Comparison of ENCODE assay signal across 8 cellular contexts in the genomic region with DNA sequence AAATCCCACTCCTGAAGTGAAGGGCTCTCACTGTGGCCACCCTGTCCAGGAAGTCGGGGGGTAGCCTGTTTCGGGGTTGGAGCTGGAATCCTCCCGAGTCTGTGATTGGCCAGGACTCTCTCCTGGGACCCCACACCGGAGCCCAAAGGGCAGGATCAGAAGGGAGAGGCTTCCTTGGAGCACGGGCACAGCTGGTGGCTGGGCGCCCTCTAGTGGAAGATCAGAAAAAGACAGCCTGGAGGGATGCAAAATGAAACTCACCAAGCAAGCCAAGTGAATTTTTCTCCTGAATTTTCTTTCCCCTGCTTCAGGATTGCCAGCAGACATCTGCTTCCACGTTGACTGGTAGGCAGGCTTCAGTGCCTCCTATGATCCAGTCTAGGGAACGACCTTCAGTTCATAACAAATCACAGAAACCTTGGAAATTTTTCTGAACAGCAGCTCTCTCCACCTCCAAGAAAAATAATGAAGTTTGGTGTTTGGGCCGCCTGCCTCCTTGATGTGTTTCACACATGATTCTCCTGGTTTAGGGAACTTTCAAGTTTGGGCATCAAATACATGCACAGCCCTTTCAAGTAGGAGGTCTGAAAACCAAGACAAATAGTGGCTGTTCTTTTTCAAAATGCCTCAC.
DNase-seq lines count a peak whose midpoint lies in the region; ATAC-seq, FAIRE-seq and TF ChIP-seq lines count a peak whose summit lies in the region.

No MANE protein-coding gene starts in this region.

- H3K79me2 ChIP-seq in HepG2 (ENCODE audit: insufficient read depth, low read length), result no peaks in the 10 kb centered on the region

- no peak overlapping the region for H3K27ac ChIP-seq in HepG2 (ENCODE audit: extremely low read length, insufficient read depth, low read length)

- FAIRE-seq in HepG2 (lab: Jason Lieb, UNC), result peak; percentile 54

- H3K9ac ChIP-seq in HepG2 (ENCODE audit: insufficient read depth, low read depth, low read length), result no peak overlapping the region

- CTCF ChIA-PET in HepG2 (lab: Yijun Ruan, JAX; ENCODE audit: low intra/inter-chr PET ratio, low total read pairs), result no interaction called here

- no peak overlapping the region for H3K4me3 Mint-ChIP-seq in chondrocyte (ENCODE audit: unreplicated experiment)

- H3K27ac Mint-ChIP-seq in chondrocyte (ENCODE audit: unreplicated experiment), result no peak overlapping the region

- no peak for TF ChIP-seq EP300 in HepG2 (IDR thresholded peaks at IDR 0.05; ENCODE audit: low read depth in 2 of 2, low read length in 2 of 2)
- TF ChIP-seq EP300 in HepG2 (CRISPR knock-in tag; IDR thresholded peaks at IDR 0.05; ENCODE audit: borderline replicate concordance), result no peak

- H3K4me2 ChIP-seq in HepG2 (ENCODE audit: low read depth, low read length), result peak overlapping the region; percentile 53

- POLR2A ChIA-PET in HepG2 (lab: Yijun Ruan, JAX), result no interaction called here

- H3K36me3 Mint-ChIP-seq in chondrocyte (ENCODE audit: low read depth), result no peaks in the 10 kb centered on the region

- peak; percentile 59 for TF ChIP-seq RAD21 in HepG2 (CRISPR knock-in tag; IDR thresholded peaks at IDR 0.05)

- no peak for ATAC-seq in activated CD4-positive, CD25-positive, alpha-beta regulatory T cell treated with anti-CD3 and anti-CD28 coated beads, Interleukin-2, amount 50 U/mL, for 24 hours
- peak; percentile 80 for ATAC-seq in HepG2
- ATAC-seq in GM18873 (IDR thresholded peaks at IDR 0.05; ENCODE audit: low FRiP score, unreplicated experiment), result no peak

- DNase-seq in activated CD4-positive, CD25-positive, alpha-beta regulatory T cell (lab: John Stamatoyannopoulos, UW), result peak; percentile 19 to 35 (median 21)
- DNase-seq in NCI-H2171 (lab: John Stamatoyannopoulos, UW) (peak; percentile 68), chondrocyte (ENCODE audit: low spot score) (no peak), HepG2 (ENCODE audit: low spot score) (peak; percentile 35)
- peak; percentile 63 for DNase-seq in activated CD4-positive, CD25-positive, alpha-beta regulatory T cell treated with anti-CD3 and anti-CD28 coated beads, Interleukin-2, amount 50 U/mL, for 72 hours
- DNase-seq in stimulated activated CD4-positive, alpha-beta T cell treated with anti-CD3 and anti-CD28 coated beads, Interleukin-4, amount 100 ng/mL, for 48 hours (ENCODE audit: low read depth in 2 of 2), result peak; percentile 28 to 50

- TF ChIP-seq POLR2A in HepG2 (IDR thresholded peaks at IDR 0.05; ENCODE audit: insufficient read depth in 1 of 2, low read depth in 2 of 2, low read length in 2 of 2), result no peak

- no peaks in the 10 kb centered on the region for H3K9me3 Mint-ChIP-seq in chondrocyte (ENCODE audit: low read depth)

- no TSS peak for BruUV-seq in HepG2 (replicated peaks; lab: Mats Ljungman, UMichigan)

- H2AFZ ChIP-seq in HepG2 (ENCODE audit: low read length), result no peak overlapping the region

- intact Hi-C loops in HepG2 (cut with micrococcal nuclease; ENCODE audit: unreplicated experiment), result no loop called here

- no peaks in the 10 kb centered on the region for H3K9me3 ChIP-seq in HepG2 (ENCODE audit: low read length)

- WGBS in HepG2 (ENCODE audit: low lambda C conversion rate), result 1% methylated on average over 7 of the region's 9 CpGs

- H3K4me1 ChIP-seq in HepG2 (ENCODE audit: insufficient read depth, low read length), result 0 out of 2 replicates have a peak, but pooled peaks cover 12% of the 10 kb centered on the region

- H3K36me3 ChIP-seq in HepG2 (replicated peaks in 1 of 2; ENCODE audit: control insufficient read depth in 1 of 2, insufficient read depth in 2 of 2, low read length in 2 of 2), result no peaks in the 10 kb centered on the region

- H3K27me3 ChIP-seq in HepG2 (ENCODE audit: control insufficient read depth in 1 of 2, insufficient read depth in 2 of 2, low read length in 2 of 2), result peaks cover 6 to 47% of the 10 kb centered on the region in 2 experiments; a peak in 4 of 5 replicates

- H3K4me1 Mint-ChIP-seq in chondrocyte (ENCODE audit: low read depth), result peaks cover 32% of the 10 kb centered on the region

- peaks cover 26% of the 10 kb centered on the region for H3K27me3 Mint-ChIP-seq in chondrocyte (ENCODE audit: low read depth)

- peak overlapping the region in 1 of 3 experiments; percentile 29; a peak in 2 of 6 replicates for H3K4me3 ChIP-seq in HepG2 (replicated peaks in 1 of 3; ENCODE audit: insufficient read depth in 1 of 3, low read depth in 2 of 3, low read length in 3 of 3)

- no peaks in the 10 kb centered on the region for H4K20me1 ChIP-seq in HepG2 (ENCODE audit: insufficient read depth, low read length)

- TF ChIP-seq CTCF in chondrocyte (IDR thresholded peaks at IDR 0.05) (peak; percentile 96), HepG2 (CRISPR knock-in tag; IDR thresholded peaks at IDR 0.05) (peak; percentile 86)

- in situ Hi-C loops in HepG2 (cut with HindIII; ENCODE audit: extremely low pct_ligation_motif_present, low pct_unique_long_range_greater_than_20kb), result loop anchor here (25.0 kb wide), 1 partner anchor 673 kb away; no protein-coding TSS in a partner anchor

TF ChIP-seq in HepG2, 621 proteins besides CTCF, POLR2A, EP300 and RAD21 (continues in another document):
- TF ChIP-seq NR2F1 (CRISPR knock-in tag; IDR thresholded peaks at IDR 0.05) (no peak), ZNF446 (CRISPR knock-in tag; IDR thresholded peaks at IDR 0.05) (no peak), BRD4 (CRISPR knock-in tag; IDR thresholded peaks at IDR 0.05) (no peak), POLR2G (IDR thresholded peaks at IDR 0.05; ENCODE audit: low read depth, low read length) (no peak), NR2F2 (IDR thresholded peaks at IDR 0.05; ENCODE audit: borderline replicate concordance, low read depth) (no peak), ZNF292 (CRISPR knock-in tag; IDR thresholded peaks at IDR 0.05; ENCODE audit: borderline replicate concordance, low read depth) (no peak), SMAD3 (CRISPR knock-in tag; IDR thresholded peaks at IDR 0.05) (no peak), STAG1 (CRISPR knock-in tag; IDR thresholded peaks at IDR 0.05) (peak; percentile 77), KLF6 (CRISPR knock-in tag; IDR thresholded peaks at IDR 0.05) (no peak), RARG (CRISPR knock-in tag; IDR thresholded peaks at IDR 0.05; ENCODE audit: low read depth) (no peak), KDM3A (CRISPR knock-in tag; IDR thresholded peaks at IDR 0.05; ENCODE audit: low read depth) (no peak), KLF9 (CRISPR knock-in tag; IDR thresholded peaks at IDR 0.05; ENCODE audit: low read depth) (no peak), TBP (CRISPR knock-in tag; IDR thresholded peaks at IDR 0.05) (no peak), MIER3 (CRISPR knock-in tag; IDR thresholded peaks at IDR 0.05; ENCODE audit: borderline replicate concordance) (no peak), XRCC5 (optimal IDR thresholded peaks at IDR 0.05; ENCODE audit: low read length) (peak; percentile 86)
- TF ChIP-seq, protein P1, sequence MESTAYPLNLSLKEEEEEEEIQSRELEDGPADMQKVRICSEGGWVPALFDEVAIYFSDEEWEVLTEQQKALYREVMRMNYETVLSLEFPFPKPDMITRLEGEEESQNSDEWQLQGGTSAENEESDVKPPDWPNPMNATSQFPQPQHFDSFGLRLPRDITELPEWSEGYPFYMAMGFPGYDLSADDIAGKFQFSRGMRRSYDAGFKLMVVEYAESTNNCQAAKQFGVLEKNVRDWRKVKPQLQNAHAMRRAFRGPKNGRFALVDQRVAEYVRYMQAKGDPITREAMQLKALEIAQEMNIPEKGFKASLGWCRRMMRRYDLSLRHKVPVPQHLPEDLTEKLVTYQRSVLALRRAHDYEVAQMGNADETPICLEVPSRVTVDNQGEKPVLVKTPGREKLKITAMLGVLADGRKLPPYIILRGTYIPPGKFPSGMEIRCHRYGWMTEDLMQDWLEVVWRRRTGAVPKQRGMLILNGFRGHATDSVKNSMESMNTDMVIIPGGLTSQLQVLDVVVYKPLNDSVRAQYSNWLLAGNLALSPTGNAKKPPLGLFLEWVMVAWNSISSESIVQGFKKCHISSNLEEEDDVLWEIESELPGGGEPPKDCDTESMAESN (CRISPR knock-in tag; conservative IDR thresholded peaks at IDR 0.05), result 0 out of 2 replicates have a peak, but pooled peaks have one; percentile 34
- TF ChIP-seq, protein P2, sequence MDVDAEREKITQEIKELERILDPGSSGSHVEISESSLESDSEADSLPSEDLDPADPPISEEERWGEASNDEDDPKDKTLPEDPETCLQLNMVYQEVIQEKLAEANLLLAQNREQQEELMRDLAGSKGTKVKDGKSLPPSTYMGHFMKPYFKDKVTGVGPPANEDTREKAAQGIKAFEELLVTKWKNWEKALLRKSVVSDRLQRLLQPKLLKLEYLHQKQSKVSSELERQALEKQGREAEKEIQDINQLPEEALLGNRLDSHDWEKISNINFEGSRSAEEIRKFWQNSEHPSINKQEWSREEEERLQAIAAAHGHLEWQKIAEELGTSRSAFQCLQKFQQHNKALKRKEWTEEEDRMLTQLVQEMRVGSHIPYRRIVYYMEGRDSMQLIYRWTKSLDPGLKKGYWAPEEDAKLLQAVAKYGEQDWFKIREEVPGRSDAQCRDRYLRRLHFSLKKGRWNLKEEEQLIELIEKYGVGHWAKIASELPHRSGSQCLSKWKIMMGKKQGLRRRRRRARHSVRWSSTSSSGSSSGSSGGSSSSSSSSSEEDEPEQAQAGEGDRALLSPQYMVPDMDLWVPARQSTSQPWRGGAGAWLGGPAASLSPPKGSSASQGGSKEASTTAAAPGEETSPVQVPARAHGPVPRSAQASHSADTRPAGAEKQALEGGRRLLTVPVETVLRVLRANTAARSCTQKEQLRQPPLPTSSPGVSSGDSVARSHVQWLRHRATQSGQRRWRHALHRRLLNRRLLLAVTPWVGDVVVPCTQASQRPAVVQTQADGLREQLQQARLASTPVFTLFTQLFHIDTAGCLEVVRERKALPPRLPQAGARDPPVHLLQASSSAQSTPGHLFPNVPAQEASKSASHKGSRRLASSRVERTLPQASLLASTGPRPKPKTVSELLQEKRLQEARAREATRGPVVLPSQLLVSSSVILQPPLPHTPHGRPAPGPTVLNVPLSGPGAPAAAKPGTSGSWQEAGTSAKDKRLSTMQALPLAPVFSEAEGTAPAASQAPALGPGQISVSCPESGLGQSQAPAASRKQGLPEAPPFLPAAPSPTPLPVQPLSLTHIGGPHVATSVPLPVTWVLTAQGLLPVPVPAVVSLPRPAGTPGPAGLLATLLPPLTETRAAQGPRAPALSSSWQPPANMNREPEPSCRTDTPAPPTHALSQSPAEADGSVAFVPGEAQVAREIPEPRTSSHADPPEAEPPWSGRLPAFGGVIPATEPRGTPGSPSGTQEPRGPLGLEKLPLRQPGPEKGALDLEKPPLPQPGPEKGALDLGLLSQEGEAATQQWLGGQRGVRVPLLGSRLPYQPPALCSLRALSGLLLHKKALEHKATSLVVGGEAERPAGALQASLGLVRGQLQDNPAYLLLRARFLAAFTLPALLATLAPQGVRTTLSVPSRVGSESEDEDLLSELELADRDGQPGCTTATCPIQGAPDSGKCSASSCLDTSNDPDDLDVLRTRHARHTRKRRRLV (CRISPR knock-in tag; IDR thresholded peaks at IDR 0.05), result no peak
